19 cellular contexts compared by ENCODE assay signal in the genomic region with DNA sequence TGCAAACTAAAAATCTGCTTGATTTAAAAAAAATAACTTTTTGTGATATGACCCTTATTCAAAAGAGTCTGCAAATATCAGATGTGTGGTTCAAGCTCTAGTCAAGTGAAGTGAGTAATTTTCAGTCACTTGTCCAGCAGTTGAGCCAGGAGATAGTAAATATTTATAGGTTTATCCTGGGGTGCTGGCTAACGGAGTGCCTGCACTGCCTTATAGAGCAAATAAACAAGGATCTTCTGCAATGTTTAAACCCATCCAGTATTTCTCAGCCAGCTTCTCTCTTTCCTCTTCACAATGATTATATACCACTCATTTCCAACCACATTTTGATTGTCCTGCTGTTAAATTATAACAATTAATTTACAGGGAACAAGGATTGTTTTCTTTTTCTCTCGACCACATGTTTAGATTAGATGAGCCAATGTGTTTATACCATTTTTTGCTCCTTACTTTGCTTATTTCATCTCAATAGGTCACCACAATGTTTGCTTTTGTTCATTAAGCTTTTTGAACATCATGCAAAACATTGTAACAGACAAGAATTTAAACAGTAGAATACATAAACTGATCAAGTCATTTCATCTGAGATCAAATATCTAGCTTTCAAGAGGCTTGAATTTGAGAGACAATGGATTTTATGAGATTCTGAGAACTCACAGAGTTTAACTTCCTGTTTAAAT.
"Had no signal": no experiment of that assay in that cellular context is flagged by ENCODE, and none has a peak within 500 bp of the region (broad histone marks: within the 10 kb centered on the region; RNA-seq: fewer than 3 reads in every experiment).

No MANE protein-coding gene starts in this region.

- H3K4me3 ChIP-seq: esophagus squamous epithelium, heart left ventricle, psoas muscle, testis, tibial nerve, upper lobe of right lung, vagina had no signal

- H3K9me3 ChIP-seq: heart left ventricle, neutrophil, psoas muscle, testis, tibial nerve, upper lobe of right lung, vagina had no signal

- H3K4me1 ChIP-seq: esophagus squamous epithelium, heart left ventricle, psoas muscle, testis, tibial nerve, upper lobe of right lung, vagina had no signal

- H3K36me3 ChIP-seq: esophagus squamous epithelium, heart left ventricle, neutrophil, tibial nerve, upper lobe of right lung, vagina had no signal

- DNase-seq: effector memory CD4-positive, alpha-beta T cell; esophagus squamous epithelium; heart left ventricle; hypothalamus; kidney glomerular epithelial cell; naive thymus-derived CD8-positive, alpha-beta T cell; psoas muscle; retina; stimulated activated CD4-positive, alpha-beta T cell treated with anti-CD3 and anti-CD28 coated beads, Interleukin-2, amount 100 ng/mL, for 24 hours; stimulated activated CD4-positive, alpha-beta T cell treated with anti-CD3 and anti-CD28 coated beads, Interleukin-4, amount 100 ng/mL, for 4 hours; stimulated activated naive B cell treated with anti-CD40 and anti-IgM and Interleukin-4, amounts not matched to agents 10 μg/mL and 1 μg/mL and 100 μg/mL, for 72 hours; stimulated activated naive CD8-positive, alpha-beta T cell treated with anti-CD3 and anti-CD28 coated beads, Interleukin-15, amount 100 ng/mL, for 72 hours; testis; upper lobe of right lung had no signal

- H3K27me3 Mint-ChIP-seq: stimulated activated naive B cell treated with anti-CD40 and anti-IgM and Interleukin-4, amounts not matched to agents 10 μg/mL and 1 μg/mL and 100 μg/mL, for 72 hours; stimulated activated naive CD8-positive, alpha-beta T cell treated with anti-CD3 and anti-CD28 coated beads, Interleukin-15, amount 100 ng/mL, for 72 hours had no signal

- H3K4me3 Mint-ChIP-seq: naive thymus-derived CD8-positive, alpha-beta T cell; stimulated activated naive B cell treated with anti-CD40 and anti-IgM and Interleukin-4, amounts not matched to agents 10 μg/mL and 1 μg/mL and 100 μg/mL, for 72 hours; stimulated activated naive CD8-positive, alpha-beta T cell treated with anti-CD3 and anti-CD28 coated beads, Interleukin-15, amount 100 ng/mL, for 72 hours had no signal

- ATAC-seq: heart left ventricle; naive thymus-derived CD8-positive, alpha-beta T cell; psoas muscle; sciatic nerve; stimulated activated naive B cell treated with anti-CD40 and anti-IgM and Interleukin-4, amounts not matched to agents 10 μg/mL and 1 μg/mL and 100 μg/mL, for 72 hours; stimulated activated naive CD8-positive, alpha-beta T cell treated with anti-CD3 and anti-CD28 coated beads, Interleukin-15, amount 100 ng/mL, for 72 hours; upper lobe of right lung had no signal

- H3K27ac Mint-ChIP-seq: naive thymus-derived CD8-positive, alpha-beta T cell; stimulated activated naive B cell treated with anti-CD40 and anti-IgM and Interleukin-4, amounts not matched to agents 10 μg/mL and 1 μg/mL and 100 μg/mL, for 72 hours; stimulated activated naive CD8-positive, alpha-beta T cell treated with anti-CD3 and anti-CD28 coated beads, Interleukin-15, amount 100 ng/mL, for 72 hours had no signal

- H3K27me3 ChIP-seq: esophagus squamous epithelium, heart left ventricle, neutrophil, testis, tibial nerve, upper lobe of right lung, vagina had no signal

- H3K36me3 Mint-ChIP-seq: naive thymus-derived CD8-positive, alpha-beta T cell; stimulated activated naive B cell treated with anti-CD40 and anti-IgM and Interleukin-4, amounts not matched to agents 10 μg/mL and 1 μg/mL and 100 μg/mL, for 72 hours had no signal

- H3K4me1 Mint-ChIP-seq: stimulated activated naive B cell treated with anti-CD40 and anti-IgM and Interleukin-4, amounts not matched to agents 10 μg/mL and 1 μg/mL and 100 μg/mL, for 72 hours; stimulated activated naive CD8-positive, alpha-beta T cell treated with anti-CD3 and anti-CD28 coated beads, Interleukin-15, amount 100 ng/mL, for 72 hours had no signal

- H3K27ac ChIP-seq: epithelial cell of prostate, esophagus squamous epithelium, heart left ventricle, neutrophil, psoas muscle, testis, tibial nerve, upper lobe of right lung, vagina had no signal
